ENCODE assay signal across 1 cellular context in the genomic region with DNA sequence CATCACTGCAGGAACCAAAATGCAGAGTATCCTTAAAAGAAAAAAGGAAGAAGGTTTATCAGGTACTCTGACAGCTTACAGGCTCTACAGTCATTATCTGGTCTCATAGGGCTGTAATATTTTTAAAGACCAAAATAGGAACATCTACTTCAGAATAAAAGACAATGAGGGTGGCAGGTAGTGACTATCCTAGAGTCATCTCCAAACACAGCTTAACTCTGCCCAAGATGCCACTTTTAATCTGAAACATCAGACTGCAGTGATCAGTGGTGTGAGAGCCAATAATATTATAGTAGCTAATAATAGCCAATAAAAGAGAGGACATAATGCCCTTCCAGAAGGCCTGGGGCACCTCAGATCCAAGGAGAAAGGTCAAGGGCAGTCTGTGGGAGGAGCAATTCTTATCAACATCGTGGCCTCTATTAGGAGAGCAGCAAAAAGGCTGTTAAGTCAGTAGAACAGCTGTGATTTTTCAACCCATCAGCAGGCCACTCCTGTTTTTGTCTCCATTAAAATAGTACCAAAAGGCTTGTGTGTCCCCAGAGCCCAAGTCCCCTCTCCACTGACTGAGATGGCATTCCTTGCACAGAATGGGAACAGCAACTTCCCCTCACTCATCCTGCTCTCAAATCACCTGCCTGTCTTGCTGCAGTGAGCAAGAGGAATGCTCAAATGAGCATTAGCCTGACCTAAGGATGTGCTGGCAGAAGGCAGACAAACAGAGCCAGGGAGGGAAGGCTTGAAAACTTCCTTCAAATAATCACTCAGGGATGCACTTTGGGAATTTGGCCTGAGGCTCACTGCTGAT.
TF ChIP-seq lines count a peak whose summit lies in the region.

No MANE protein-coding gene starts in this region.

TF ChIP-seq in HepG2, 621 proteins besides CTCF, POLR2A, EP300 and RAD21:
- TF ChIP-seq, protein P1, sequence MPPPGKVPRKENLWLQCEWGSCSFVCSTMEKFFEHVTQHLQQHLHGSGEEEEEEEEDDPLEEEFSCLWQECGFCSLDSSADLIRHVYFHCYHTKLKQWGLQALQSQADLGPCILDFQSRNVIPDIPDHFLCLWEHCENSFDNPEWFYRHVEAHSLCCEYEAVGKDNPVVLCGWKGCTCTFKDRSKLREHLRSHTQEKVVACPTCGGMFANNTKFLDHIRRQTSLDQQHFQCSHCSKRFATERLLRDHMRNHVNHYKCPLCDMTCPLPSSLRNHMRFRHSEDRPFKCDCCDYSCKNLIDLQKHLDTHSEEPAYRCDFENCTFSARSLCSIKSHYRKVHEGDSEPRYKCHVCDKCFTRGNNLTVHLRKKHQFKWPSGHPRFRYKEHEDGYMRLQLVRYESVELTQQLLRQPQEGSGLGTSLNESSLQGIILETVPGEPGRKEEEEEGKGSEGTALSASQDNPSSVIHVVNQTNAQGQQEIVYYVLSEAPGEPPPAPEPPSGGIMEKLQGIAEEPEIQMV (CRISPR knock-in tag; IDR thresholded peaks at IDR 0.05; ENCODE audit: low read depth), result no peak
- TF ChIP-seq ZBTB21 (CRISPR knock-in tag; IDR thresholded peaks at IDR 0.05), result no peak
- TF ChIP-seq, protein P2, sequence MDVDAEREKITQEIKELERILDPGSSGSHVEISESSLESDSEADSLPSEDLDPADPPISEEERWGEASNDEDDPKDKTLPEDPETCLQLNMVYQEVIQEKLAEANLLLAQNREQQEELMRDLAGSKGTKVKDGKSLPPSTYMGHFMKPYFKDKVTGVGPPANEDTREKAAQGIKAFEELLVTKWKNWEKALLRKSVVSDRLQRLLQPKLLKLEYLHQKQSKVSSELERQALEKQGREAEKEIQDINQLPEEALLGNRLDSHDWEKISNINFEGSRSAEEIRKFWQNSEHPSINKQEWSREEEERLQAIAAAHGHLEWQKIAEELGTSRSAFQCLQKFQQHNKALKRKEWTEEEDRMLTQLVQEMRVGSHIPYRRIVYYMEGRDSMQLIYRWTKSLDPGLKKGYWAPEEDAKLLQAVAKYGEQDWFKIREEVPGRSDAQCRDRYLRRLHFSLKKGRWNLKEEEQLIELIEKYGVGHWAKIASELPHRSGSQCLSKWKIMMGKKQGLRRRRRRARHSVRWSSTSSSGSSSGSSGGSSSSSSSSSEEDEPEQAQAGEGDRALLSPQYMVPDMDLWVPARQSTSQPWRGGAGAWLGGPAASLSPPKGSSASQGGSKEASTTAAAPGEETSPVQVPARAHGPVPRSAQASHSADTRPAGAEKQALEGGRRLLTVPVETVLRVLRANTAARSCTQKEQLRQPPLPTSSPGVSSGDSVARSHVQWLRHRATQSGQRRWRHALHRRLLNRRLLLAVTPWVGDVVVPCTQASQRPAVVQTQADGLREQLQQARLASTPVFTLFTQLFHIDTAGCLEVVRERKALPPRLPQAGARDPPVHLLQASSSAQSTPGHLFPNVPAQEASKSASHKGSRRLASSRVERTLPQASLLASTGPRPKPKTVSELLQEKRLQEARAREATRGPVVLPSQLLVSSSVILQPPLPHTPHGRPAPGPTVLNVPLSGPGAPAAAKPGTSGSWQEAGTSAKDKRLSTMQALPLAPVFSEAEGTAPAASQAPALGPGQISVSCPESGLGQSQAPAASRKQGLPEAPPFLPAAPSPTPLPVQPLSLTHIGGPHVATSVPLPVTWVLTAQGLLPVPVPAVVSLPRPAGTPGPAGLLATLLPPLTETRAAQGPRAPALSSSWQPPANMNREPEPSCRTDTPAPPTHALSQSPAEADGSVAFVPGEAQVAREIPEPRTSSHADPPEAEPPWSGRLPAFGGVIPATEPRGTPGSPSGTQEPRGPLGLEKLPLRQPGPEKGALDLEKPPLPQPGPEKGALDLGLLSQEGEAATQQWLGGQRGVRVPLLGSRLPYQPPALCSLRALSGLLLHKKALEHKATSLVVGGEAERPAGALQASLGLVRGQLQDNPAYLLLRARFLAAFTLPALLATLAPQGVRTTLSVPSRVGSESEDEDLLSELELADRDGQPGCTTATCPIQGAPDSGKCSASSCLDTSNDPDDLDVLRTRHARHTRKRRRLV (CRISPR knock-in tag; IDR thresholded peaks at IDR 0.05), result no peak
- peak; percentile 64 for TF ChIP-seq GFI1 (CRISPR knock-in tag; IDR thresholded peaks at IDR 0.05; ENCODE audit: borderline replicate concordance)
- TF ChIP-seq, protein P3, sequence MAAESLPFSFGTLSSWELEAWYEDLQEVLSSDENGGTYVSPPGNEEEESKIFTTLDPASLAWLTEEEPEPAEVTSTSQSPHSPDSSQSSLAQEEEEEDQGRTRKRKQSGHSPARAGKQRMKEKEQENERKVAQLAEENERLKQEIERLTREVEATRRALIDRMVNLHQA (CRISPR knock-in tag; IDR thresholded peaks at IDR 0.05), result no peak
- no peak for TF ChIP-seq MZF1 (CRISPR knock-in tag; IDR thresholded peaks at IDR 0.05; ENCODE audit: borderline replicate concordance)
